9 cellular contexts compared by ENCODE assay signal in the genomic region with DNA sequence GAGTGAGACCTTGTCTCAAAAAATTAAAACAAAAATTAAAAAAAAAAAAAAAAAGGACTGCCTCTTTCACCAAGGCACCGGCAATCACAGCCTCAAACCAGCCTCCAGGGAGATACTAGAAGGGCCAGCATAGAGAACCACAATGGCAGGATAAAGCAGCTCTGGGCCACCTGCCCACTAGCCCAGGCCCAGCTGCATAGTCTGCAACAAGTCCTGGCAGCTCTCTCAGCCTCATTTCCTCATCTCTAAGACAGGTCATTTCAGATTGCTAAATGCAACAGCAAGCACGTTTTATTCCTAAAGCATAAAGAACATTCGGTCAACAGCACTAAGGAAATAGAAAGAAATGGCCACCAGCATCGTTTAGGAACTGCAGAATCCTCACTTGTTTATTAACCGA. TPM values are rescaled to one million over a fixed set of nuclear protein-coding genes. Genes with fewer than 3 reads are reported as not detected.
DNase-seq lines count a peak whose midpoint lies in the region; ATAC-seq and TF ChIP-seq lines count a peak whose summit lies in the region.
"Had no signal": no experiment of that assay in that cellular context is flagged by ENCODE, and none has a peak within 500 bp of the region (broad histone marks: within the 10 kb centered on the region; RNA-seq: fewer than 3 reads in every experiment).

No MANE protein-coding gene starts in this region.

- H3K27me3 ChIP-seq in WERI-Rb-1 (ENCODE audit: insufficient read depth, low read depth, severe bottlenecking), result no peaks in the 10 kb centered on the region
- H3K27me3 ChIP-seq in cardiac muscle cell, result no peaks in the 10 kb centered on the region
- H3K27me3 ChIP-seq in smooth muscle cell (ENCODE audit: low read depth), result no peaks in the 10 kb centered on the region
- no peaks in the 10 kb centered on the region for H3K27me3 ChIP-seq in SJCRH30

- H3K9me3 ChIP-seq in WERI-Rb-1 (ENCODE audit: severe bottlenecking), result no peaks in the 10 kb centered on the region
- no peaks in the 10 kb centered on the region for H3K9me3 ChIP-seq in cardiac muscle cell (ENCODE audit: low read depth)
- no peaks in the 10 kb centered on the region for H3K9me3 ChIP-seq in smooth muscle cell (replicated peaks; ENCODE audit: low read depth)
- no peaks in the 10 kb centered on the region for H3K9me3 ChIP-seq in SJCRH30 (replicated peaks)

- H3K9me3 Mint-ChIP-seq in natural killer cell treated with Interleukin-12 subunit alpha and Interleukin-12 subunit beta and Interleukin-15 and Interleukin-18, amount 100 ng/mL, for 72 hours, result no peaks in the 10 kb centered on the region

- H3K27ac Mint-ChIP-seq in natural killer cell treated with Interleukin-12 subunit alpha and Interleukin-12 subunit beta and Interleukin-15 and Interleukin-18, amount 100 ng/mL, for 72 hours, result no peak overlapping the region

- H3K4me3 ChIP-seq in WERI-Rb-1 (ENCODE audit: low read depth, low read length) (no peak overlapping the region), cardiac muscle cell (no peak overlapping the region), smooth muscle cell (no peak overlapping the region), SJCRH30 (no peak overlapping the region)

- DNase-seq in WERI-Rb-1 (peak; percentile 15), cardiac muscle cell (ENCODE audit: low read depth in 1 of 2, low spot score in 1 of 2) (peak in 1 of 2 donors; percentile 96), smooth muscle cell (lab: John Stamatoyannopoulos, UW; ENCODE audit: unreplicated experiment) (no peak), NCI-H2227 treated with DMSO at 0.1 percent for 48 hours (lab: John Stamatoyannopoulos, UW) (no peak), SJCRH30 (no peak), NCI-H526 treated with DMSO at 0.1 percent for 48 hours (lab: John Stamatoyannopoulos, UW) (no peak)
- DNase-seq in natural killer cell treated with Interleukin-12 subunit alpha and Interleukin-12 subunit beta and Interleukin-15 and Interleukin-18, amount 100 ng/mL, for 72 hours (ENCODE audit: low spot score), result no peak
- DNase-seq: NCI-H2029 treated with DMSO at 0.1 percent for 48 hours had no signal

- H3K9ac ChIP-seq in smooth muscle cell (ENCODE audit: low read depth), result peak overlapping the region; percentile 13

- peaks cover 27% of the 10 kb centered on the region for H3K4me1 ChIP-seq in cardiac muscle cell (ENCODE audit: low read depth)
- H3K4me1 ChIP-seq in smooth muscle cell (ENCODE audit: low read depth), result peaks cover 41% of the 10 kb centered on the region
- peaks cover 17% of the 10 kb centered on the region for H3K4me1 ChIP-seq in SJCRH30

- H2AFZ ChIP-seq in smooth muscle cell (ENCODE audit: low read depth), result no peak overlapping the region

- H3K79me2 ChIP-seq in smooth muscle cell (ENCODE audit: low read depth), result peaks cover 33% of the 10 kb centered on the region

- ATAC-seq in HG02798 (IDR thresholded peaks at IDR 0.05; ENCODE audit: poor library complexity, unreplicated experiment), result peak; percentile 47
- ATAC-seq in natural killer cell treated with Interleukin-12 subunit alpha and Interleukin-12 subunit beta and Interleukin-15 and Interleukin-18, amount 100 ng/mL, for 72 hours, result no peak

- H3K4me1 Mint-ChIP-seq in natural killer cell treated with Interleukin-12 subunit alpha and Interleukin-12 subunit beta and Interleukin-15 and Interleukin-18, amount 100 ng/mL, for 72 hours (ENCODE audit: low read depth in 2 of 2), result peaks cover 56 to 59% of the 10 kb centered on the region in 2 donors

- WGBS in smooth muscle cell (ENCODE audit: low lambda C conversion rate), result 78% methylated on average over 5 of the region's 5 CpGs

- H3K27ac ChIP-seq in WERI-Rb-1 (no peak overlapping the region), cardiac muscle cell (peak overlapping the region; percentile 70), smooth muscle cell (ENCODE audit: low read depth) (peak overlapping the region; percentile 82), SJCRH30 (no peak overlapping the region)

- H4K20me1 ChIP-seq in smooth muscle cell (ENCODE audit: low read depth), result peaks cover 5% of the 10 kb centered on the region

- peaks cover 11% of the 10 kb centered on the region for H3K36me3 Mint-ChIP-seq in natural killer cell treated with Interleukin-12 subunit alpha and Interleukin-12 subunit beta and Interleukin-15 and Interleukin-18, amount 100 ng/mL, for 72 hours

- H3K27me3 Mint-ChIP-seq in natural killer cell treated with Interleukin-12 subunit alpha and Interleukin-12 subunit beta and Interleukin-15 and Interleukin-18, amount 100 ng/mL, for 72 hours, result no peaks in the 10 kb centered on the region

- TF ChIP-seq CTCF in WERI-Rb-1 (IDR thresholded peaks at IDR 0.05; ENCODE audit: low read depth, low read length), result no peak
- no peak for TF ChIP-seq CTCF in cardiac muscle cell (IDR thresholded peaks at IDR 0.05; ENCODE audit: low read depth, low read length)
- no peak for TF ChIP-seq CTCF in smooth muscle cell (IDR thresholded peaks at IDR 0.05; ENCODE audit: borderline replicate concordance, insufficient read depth, poor library complexity, severe bottlenecking)

- H3F3A ChIP-seq in smooth muscle cell (ENCODE audit: low read depth), result peaks cover 14% of the 10 kb centered on the region

- H3K4me2 ChIP-seq in smooth muscle cell, result peak overlapping the region; percentile 50

- H3K36me3 ChIP-seq in WERI-Rb-1 (peaks cover 17% of the 10 kb centered on the region), cardiac muscle cell (peaks cover 5% of the 10 kb centered on the region), smooth muscle cell (ENCODE audit: low read depth) (no peaks in the 10 kb centered on the region), SJCRH30 (peaks cover 18% of the 10 kb centered on the region)

- H3K4me3 Mint-ChIP-seq in natural killer cell treated with Interleukin-12 subunit alpha and Interleukin-12 subunit beta and Interleukin-15 and Interleukin-18, amount 100 ng/mL, for 72 hours, result no peak overlapping the region

RNA-seq across cellular contexts. Expression of gene XPNPEP1, which starts 28.8 kb away (rescaled TPM):
- 114 and 137 TPM in 2 replicates for total RNA-seq in cardiac muscle cell
- polyA plus RNA-seq in cardiac muscle cell, result 68.1 and 87.1 TPM in 2 replicates
- 115 and 147 TPM in 2 replicates for total RNA-seq in smooth muscle cell
- 63.0 and 64.3 TPM in 2 replicates for polyA plus RNA-seq in smooth muscle cell
- 109 and 112 TPM in 2 replicates for total RNA-seq in SJCRH30 (2014; rRNA removed; shearing (Covaris generic))
- total RNA-seq in natural killer cell treated with Interleukin-12 subunit alpha and Interleukin-12 subunit beta and Interleukin-15 and Interleukin-18, amount 100 ng/mL, for 72 hours, result 10 to 100 TPM; 98.8 to 99.9 TPM

Comparison
In these comparisons a context has a peak if more than half of its experiments do, and no peak if none do; other contexts are left out.
1. H3K27ac ChIP-seq: peak in cardiac muscle cell (single experiment) and smooth muscle cell (single experiment); none in WERI-Rb-1 (single experiment) and SJCRH30 (single experiment).